Comparison of ENCODE assay signal across 8 cellular contexts in the genomic region with DNA sequence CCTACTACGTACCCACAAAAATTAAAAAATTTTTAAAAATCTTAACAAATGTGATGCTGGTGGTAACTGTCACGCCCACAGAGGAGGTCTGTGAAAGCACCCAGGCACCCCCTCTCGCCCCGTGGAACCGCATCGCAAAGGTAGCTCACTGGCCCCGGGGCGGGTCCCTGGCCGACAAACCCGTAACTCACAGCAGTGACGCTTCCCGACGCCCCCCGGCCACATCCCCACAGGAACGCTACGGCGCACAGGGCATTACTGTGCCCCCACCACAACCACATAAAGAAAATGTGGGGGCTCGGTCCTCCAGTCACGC. TPM values are rescaled to one million over a fixed set of nuclear protein-coding genes. Genes with fewer than 3 reads are reported as not detected.
A peak's percentile ranks its signal among the peaks of the same experiment; 100 is the strongest.
DNase-seq lines count a peak whose midpoint lies in the region; ATAC-seq, FAIRE-seq and TF ChIP-seq lines count a peak whose summit lies in the region.

No MANE protein-coding gene starts in this region.

- H3F3A ChIP-seq in smooth muscle cell (ENCODE audit: low read depth) = peaks cover 3% of the 10 kb centered on the region

- ATAC-seq in GM18517 (IDR thresholded peaks at IDR 0.05; ENCODE audit: unreplicated experiment) = peak; percentile 13
- no peak for ATAC-seq in right cardiac atrium
- no peak for ATAC-seq in HG03139 (IDR thresholded peaks at IDR 0.05; ENCODE audit: unreplicated experiment)

- H3K4me1 ChIP-seq in right cardiac atrium (ENCODE audit: control insufficient read depth, insufficient read depth, low read length) (peaks cover 2% of the 10 kb centered on the region), smooth muscle cell (ENCODE audit: low read depth) (peaks cover 6% of the 10 kb centered on the region)

- H3K4me3 ChIP-seq in right cardiac atrium (ENCODE audit: low read length) = peak overlapping the region; percentile 76
- H3K4me3 ChIP-seq in smooth muscle cell = peak overlapping the region; percentile 79

- no peaks in the 10 kb centered on the region for H4K20me1 ChIP-seq in smooth muscle cell (ENCODE audit: low read depth)

- no peaks in the 10 kb centered on the region for H3K36me3 ChIP-seq in smooth muscle cell (ENCODE audit: low read depth)

- peak overlapping the region; percentile 58 for H3K27ac Mint-ChIP-seq in activated T-helper 1 cell treated with anti-CD3 and anti-CD28 coated beads, Interleukin-12 subunit alpha, Interleukin-12 subunit beta, Interleukin-2, Interleukin-4 antibody, amounts not matched to agents 30 ng/mL and 10 ng/mL and 1 ng/mL, durations not matched to agents 14 hours and 24 hours and 36 hours

- under 1% methylated on average over 19 of the region's 19 CpGs for WGBS in right cardiac atrium
- WGBS in smooth muscle cell (ENCODE audit: low lambda C conversion rate) = 1% methylated on average over 19 of the region's 19 CpGs

- H2AFZ ChIP-seq in smooth muscle cell (ENCODE audit: low read depth) = peak overlapping the region; percentile 83

- no peaks in the 10 kb centered on the region for H3K27me3 ChIP-seq in right cardiac atrium (ENCODE audit: control insufficient read depth, insufficient read depth)
- H3K27me3 ChIP-seq in smooth muscle cell (ENCODE audit: low read depth) = no peaks in the 10 kb centered on the region

- peak overlapping the region; percentile 87 for H3K4me2 ChIP-seq in smooth muscle cell

- H3K4me3 Mint-ChIP-seq in activated T-helper 1 cell treated with anti-CD3 and anti-CD28 coated beads, Interleukin-12 subunit alpha, Interleukin-12 subunit beta, Interleukin-2, Interleukin-4 antibody, amounts not matched to agents 30 ng/mL and 10 ng/mL and 1 ng/mL, durations not matched to agents 14 hours and 24 hours and 36 hours = peak overlapping the region; percentile 88

- peaks cover 5% of the 10 kb centered on the region for H3K36me3 Mint-ChIP-seq in activated T-helper 1 cell treated with anti-CD3 and anti-CD28 coated beads, Interleukin-12 subunit alpha, Interleukin-12 subunit beta, Interleukin-2, Interleukin-4 antibody, amounts not matched to agents 30 ng/mL and 10 ng/mL and 1 ng/mL, durations not matched to agents 14 hours and 24 hours and 36 hours (ENCODE audit: low read depth)

- peak overlapping the region; percentile 10 for H3K27ac ChIP-seq in right cardiac atrium (ENCODE audit: low read length)
- no peak overlapping the region for H3K27ac ChIP-seq in smooth muscle cell (ENCODE audit: low read depth)

- H3K79me2 ChIP-seq in smooth muscle cell (ENCODE audit: low read depth) = peaks cover 8% of the 10 kb centered on the region

- DNase-seq in HTR-8/SVneo (ENCODE audit: insufficient read length, low spot score) (peak; percentile 22), right cardiac atrium (no peak), smooth muscle cell (lab: John Stamatoyannopoulos, UW; ENCODE audit: unreplicated experiment) (no peak), DMS79 treated with DMSO at 0.1 percent for 48 hours (lab: John Stamatoyannopoulos, UW) (no peak), NCI-H1436 (lab: John Stamatoyannopoulos, UW) (no peak)
- DNase-seq in activated T-helper 1 cell treated with anti-CD3 and anti-CD28 coated beads, Interleukin-12 subunit alpha, Interleukin-12 subunit beta, Interleukin-2, Interleukin-4 antibody, amounts not matched to agents 30 ng/mL and 10 ng/mL and 1 ng/mL, durations not matched to agents 14 hours and 24 hours and 36 hours (ENCODE audit: low spot score) = no peak

- H3K9me3 ChIP-seq in right cardiac atrium (ENCODE audit: control insufficient read depth, low read length) (no peaks in the 10 kb centered on the region), smooth muscle cell (replicated peaks; ENCODE audit: low read depth) (no peaks in the 10 kb centered on the region)

- no peak for TF ChIP-seq CTCF in smooth muscle cell (IDR thresholded peaks at IDR 0.05; ENCODE audit: borderline replicate concordance, insufficient read depth, poor library complexity, severe bottlenecking)

- H3K9me3 Mint-ChIP-seq in activated T-helper 1 cell treated with anti-CD3 and anti-CD28 coated beads, Interleukin-12 subunit alpha, Interleukin-12 subunit beta, Interleukin-2, Interleukin-4 antibody, amounts not matched to agents 30 ng/mL and 10 ng/mL and 1 ng/mL, durations not matched to agents 14 hours and 24 hours and 36 hours = no peaks in the 10 kb centered on the region

- H3K4me1 Mint-ChIP-seq in activated T-helper 1 cell treated with anti-CD3 and anti-CD28 coated beads, Interleukin-12 subunit alpha, Interleukin-12 subunit beta, Interleukin-2, Interleukin-4 antibody, amounts not matched to agents 30 ng/mL and 10 ng/mL and 1 ng/mL, durations not matched to agents 14 hours and 24 hours and 36 hours (ENCODE audit: low read depth) = peaks cover 26% of the 10 kb centered on the region

- peak overlapping the region; percentile 80 for H3K9ac ChIP-seq in smooth muscle cell (ENCODE audit: low read depth)

- intact Hi-C loops in activated T-helper 1 cell treated with anti-CD3 and anti-CD28 coated beads, Interleukin-12 subunit alpha, Interleukin-12 subunit beta, Interleukin-2, Interleukin-4 antibody, amounts not matched to agents 30 ng/mL and 10 ng/mL and 1 ng/mL, durations not matched to agents 14 hours and 24 hours and 36 hours (cut with micrococcal nuclease) = loop anchor here (1.0 to 5.0 kb wide), 9 partner anchors 34 to 306 kb away; a partner anchor contains a TSS
- intact Hi-C loops in right cardiac atrium (cut with DNase I) = no loop called here

- H3K27me3 Mint-ChIP-seq in activated T-helper 1 cell treated with anti-CD3 and anti-CD28 coated beads, Interleukin-12 subunit alpha, Interleukin-12 subunit beta, Interleukin-2, Interleukin-4 antibody, amounts not matched to agents 30 ng/mL and 10 ng/mL and 1 ng/mL, durations not matched to agents 14 hours and 24 hours and 36 hours (ENCODE audit: insufficient read depth) = no peaks in the 10 kb centered on the region

- FAIRE-seq in HTR-8/SVneo (lab: Jason Lieb, UNC) = no peak

RNA-seq across cellular contexts. Expression of a gene that starts 0.4 kb away (rescaled TPM):
- 21.1 and 25.8 TPM in 2 replicates for total RNA-seq in activated T-helper 1 cell treated with anti-CD3 and anti-CD28 coated beads, Interleukin-12 subunit alpha, Interleukin-12 subunit beta, Interleukin-2, Interleukin-4 antibody, amounts not matched to agents 30 ng/mL and 10 ng/mL and 1 ng/mL, durations not matched to agents 14 hours and 24 hours and 36 hours
- total RNA-seq in right cardiac atrium (10 to 100 TPM in 3 of 4 donors, 1 to 10 TPM in 1; 8.9 to 13.5 (median 11.4) TPM), smooth muscle cell (6.3 and 15.6 TPM in 2 replicates)
- polyA plus RNA-seq in right cardiac atrium (11.0 TPM), smooth muscle cell (15.3 and 22.5 TPM in 2 replicates)

RNA-seq across cellular contexts. Expression of a gene that starts 0.6 kb away (rescaled TPM):
- total RNA-seq in activated T-helper 1 cell treated with anti-CD3 and anti-CD28 coated beads, Interleukin-12 subunit alpha, Interleukin-12 subunit beta, Interleukin-2, Interleukin-4 antibody, amounts not matched to agents 30 ng/mL and 10 ng/mL and 1 ng/mL, durations not matched to agents 14 hours and 24 hours and 36 hours = not detected in 2 replicates
- total RNA-seq in right cardiac atrium (under 1 TPM in 3 of 4 donors, not detected in 1; 0.28 to 0.49 (median 0.38) TPM), smooth muscle cell (0.22 TPM in 1 of 2 replicates, not detected in the other)
- polyA plus RNA-seq in right cardiac atrium (1.3 TPM), smooth muscle cell (1.1 and 2.9 TPM in 2 replicates)

RNA-seq across cellular contexts. Expression of a gene that starts 33.3 kb away (rescaled TPM):
- total RNA-seq in activated T-helper 1 cell treated with anti-CD3 and anti-CD28 coated beads, Interleukin-12 subunit alpha, Interleukin-12 subunit beta, Interleukin-2, Interleukin-4 antibody, amounts not matched to agents 30 ng/mL and 10 ng/mL and 1 ng/mL, durations not matched to agents 14 hours and 24 hours and 36 hours = 16.6 and 17.4 TPM in 2 replicates
- total RNA-seq in right cardiac atrium (10 to 100 TPM in 1 of 4 donors, 1 to 10 TPM in 3; 6.8 to 10.7 (median 8.6) TPM), smooth muscle cell (4.1 and 5.3 TPM in 2 replicates)
- polyA plus RNA-seq in right cardiac atrium (7.2 TPM), smooth muscle cell (7.1 and 10.1 TPM in 2 replicates)

RNA-seq across cellular contexts. Expression of a gene that starts 40.3 kb away (rescaled TPM):
- 39.9 and 41.9 TPM in 2 replicates for total RNA-seq in activated T-helper 1 cell treated with anti-CD3 and anti-CD28 coated beads, Interleukin-12 subunit alpha, Interleukin-12 subunit beta, Interleukin-2, Interleukin-4 antibody, amounts not matched to agents 30 ng/mL and 10 ng/mL and 1 ng/mL, durations not matched to agents 14 hours and 24 hours and 36 hours
- total RNA-seq in right cardiac atrium (10 to 100 TPM; 30.5 to 55.2 (median 42.5) TPM), smooth muscle cell (15.4 and 17.6 TPM in 2 replicates)
- polyA plus RNA-seq in right cardiac atrium (62.3 TPM), smooth muscle cell (47.6 and 48.3 TPM in 2 replicates)

RNA-seq across cellular contexts. Expression of a gene that starts 54.4 kb away (rescaled TPM):
- total RNA-seq in activated T-helper 1 cell treated with anti-CD3 and anti-CD28 coated beads, Interleukin-12 subunit alpha, Interleukin-12 subunit beta, Interleukin-2, Interleukin-4 antibody, amounts not matched to agents 30 ng/mL and 10 ng/mL and 1 ng/mL, durations not matched to agents 14 hours and 24 hours and 36 hours = not detected in 2 replicates
- total RNA-seq in right cardiac atrium = under 1 TPM in 1 of 4 donors, not detected in 3; 0.64 TPM
- polyA plus RNA-seq in right cardiac atrium = not detected
- not detected in 2 replicates for total RNA-seq in smooth muscle cell
- 0.52 TPM in 1 of 2 replicates, not detected in the other for polyA plus RNA-seq in smooth muscle cell
